Comparison of ENCODE assay signal across 1 cellular context in the genomic region with DNA sequence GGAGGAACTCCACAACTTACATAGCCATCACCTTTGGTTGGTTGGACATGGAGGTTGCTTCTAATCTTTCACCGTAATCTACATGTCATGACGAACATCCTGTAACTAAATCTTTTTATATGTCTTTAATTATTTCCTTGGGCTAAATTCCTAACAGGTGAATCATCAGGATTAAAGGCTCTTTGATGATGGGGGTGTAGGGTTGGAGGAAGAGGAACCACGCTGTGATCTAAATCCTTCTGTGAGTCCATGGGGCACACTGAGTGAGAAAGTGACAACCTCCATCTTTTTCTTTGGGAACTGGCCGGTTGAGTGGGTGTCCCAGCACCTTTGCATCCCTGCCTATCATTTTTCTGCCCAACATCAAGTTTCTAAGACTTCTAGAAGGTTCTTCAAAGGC.
TF ChIP-seq lines count a peak whose summit lies in the region.

No MANE protein-coding gene starts in this region.

TF ChIP-seq in HCT116, 20 proteins besides CTCF, POLR2A, EP300 and RAD21 (continued from another document):
- TF ChIP-seq, protein P1, sequence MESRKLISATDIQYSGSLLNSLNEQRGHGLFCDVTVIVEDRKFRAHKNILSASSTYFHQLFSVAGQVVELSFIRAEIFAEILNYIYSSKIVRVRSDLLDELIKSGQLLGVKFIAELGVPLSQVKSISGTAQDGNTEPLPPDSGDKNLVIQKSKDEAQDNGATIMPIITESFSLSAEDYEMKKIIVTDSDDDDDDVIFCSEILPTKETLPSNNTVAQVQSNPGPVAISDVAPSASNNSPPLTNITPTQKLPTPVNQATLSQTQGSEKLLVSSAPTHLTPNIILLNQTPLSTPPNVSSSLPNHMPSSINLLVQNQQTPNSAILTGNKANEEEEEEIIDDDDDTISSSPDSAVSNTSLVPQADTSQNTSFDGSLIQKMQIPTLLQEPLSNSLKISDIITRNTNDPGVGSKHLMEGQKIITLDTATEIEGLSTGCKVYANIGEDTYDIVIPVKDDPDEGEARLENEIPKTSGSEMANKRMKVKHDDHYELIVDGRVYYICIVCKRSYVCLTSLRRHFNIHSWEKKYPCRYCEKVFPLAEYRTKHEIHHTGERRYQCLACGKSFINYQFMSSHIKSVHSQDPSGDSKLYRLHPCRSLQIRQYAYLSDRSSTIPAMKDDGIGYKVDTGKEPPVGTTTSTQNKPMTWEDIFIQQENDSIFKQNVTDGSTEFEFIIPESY (IDR thresholded peaks at IDR 0.05; ENCODE audit: extremely low read depth, insufficient replicate concordance, low read length) = peak; percentile 32
- TF ChIP-seq, protein P2, sequence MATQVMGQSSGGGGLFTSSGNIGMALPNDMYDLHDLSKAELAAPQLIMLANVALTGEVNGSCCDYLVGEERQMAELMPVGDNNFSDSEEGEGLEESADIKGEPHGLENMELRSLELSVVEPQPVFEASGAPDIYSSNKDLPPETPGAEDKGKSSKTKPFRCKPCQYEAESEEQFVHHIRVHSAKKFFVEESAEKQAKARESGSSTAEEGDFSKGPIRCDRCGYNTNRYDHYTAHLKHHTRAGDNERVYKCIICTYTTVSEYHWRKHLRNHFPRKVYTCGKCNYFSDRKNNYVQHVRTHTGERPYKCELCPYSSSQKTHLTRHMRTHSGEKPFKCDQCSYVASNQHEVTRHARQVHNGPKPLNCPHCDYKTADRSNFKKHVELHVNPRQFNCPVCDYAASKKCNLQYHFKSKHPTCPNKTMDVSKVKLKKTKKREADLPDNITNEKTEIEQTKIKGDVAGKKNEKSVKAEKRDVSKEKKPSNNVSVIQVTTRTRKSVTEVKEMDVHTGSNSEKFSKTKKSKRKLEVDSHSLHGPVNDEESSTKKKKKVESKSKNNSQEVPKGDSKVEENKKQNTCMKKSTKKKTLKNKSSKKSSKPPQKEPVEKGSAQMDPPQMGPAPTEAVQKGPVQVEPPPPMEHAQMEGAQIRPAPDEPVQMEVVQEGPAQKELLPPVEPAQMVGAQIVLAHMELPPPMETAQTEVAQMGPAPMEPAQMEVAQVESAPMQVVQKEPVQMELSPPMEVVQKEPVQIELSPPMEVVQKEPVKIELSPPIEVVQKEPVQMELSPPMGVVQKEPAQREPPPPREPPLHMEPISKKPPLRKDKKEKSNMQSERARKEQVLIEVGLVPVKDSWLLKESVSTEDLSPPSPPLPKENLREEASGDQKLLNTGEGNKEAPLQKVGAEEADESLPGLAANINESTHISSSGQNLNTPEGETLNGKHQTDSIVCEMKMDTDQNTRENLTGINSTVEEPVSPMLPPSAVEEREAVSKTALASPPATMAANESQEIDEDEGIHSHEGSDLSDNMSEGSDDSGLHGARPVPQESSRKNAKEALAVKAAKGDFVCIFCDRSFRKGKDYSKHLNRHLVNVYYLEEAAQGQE (IDR thresholded peaks at IDR 0.05; ENCODE audit: low read depth) = no peak
- TF ChIP-seq TCF7L2 (IDR thresholded peaks at IDR 0.05; ENCODE audit: borderline replicate concordance, extremely low read depth, insufficient read depth, insufficient read length) = peak; percentile 99
- TF ChIP-seq YY1 (IDR thresholded peaks at IDR 0.05; ENCODE audit: extremely low read depth, insufficient replicate concordance, low read depth, low read length) = peak; percentile 82
